1 cellular context compared by ENCODE assay signal in the genomic region with DNA sequence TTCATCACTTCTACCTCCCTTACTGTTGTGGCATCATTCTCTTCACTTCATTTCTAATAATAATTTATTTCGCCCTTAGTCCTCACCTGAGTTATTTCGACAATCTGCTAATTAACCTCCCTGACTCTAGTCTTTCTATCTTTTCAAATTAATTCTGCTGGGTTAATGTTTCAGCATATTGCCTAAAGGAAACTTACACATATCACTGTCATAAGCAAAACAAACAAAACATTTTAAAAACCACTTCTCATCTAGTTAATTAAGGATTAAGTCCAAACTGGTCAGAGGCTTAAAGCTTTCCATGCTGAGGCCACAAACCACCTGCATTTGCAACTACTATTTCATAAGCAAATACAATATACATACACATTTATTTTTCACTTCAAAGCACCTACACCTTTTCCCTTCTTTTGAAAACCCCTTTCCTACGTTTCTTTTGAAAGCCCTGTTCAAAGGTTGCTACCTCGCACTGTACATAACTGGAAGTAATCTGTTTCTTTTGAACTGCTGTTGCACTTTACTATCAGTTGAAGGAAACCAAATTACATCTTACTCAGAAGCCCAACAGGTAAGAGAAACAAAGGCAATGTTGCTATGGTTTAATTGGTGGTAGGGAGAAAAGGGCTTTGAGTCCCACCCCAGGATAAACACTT.
TF ChIP-seq lines count a peak whose summit lies in the region.

No MANE protein-coding gene starts in this region.

TF ChIP-seq in HepG2, 621 proteins besides CTCF, POLR2A, EP300 and RAD21 (continued from another document):
- TF ChIP-seq FOXP4 (CRISPR knock-in tag; IDR thresholded peaks at IDR 0.05): 0 out of 2 replicates have a peak, but pooled peaks have one; percentile 15
- peak; percentile 65; the same call in 1 of the 2 replicates for TF ChIP-seq HMG20A (CRISPR knock-in tag; IDR thresholded peaks at IDR 0.05; ENCODE audit: borderline replicate concordance)
- TF ChIP-seq, protein P1, sequence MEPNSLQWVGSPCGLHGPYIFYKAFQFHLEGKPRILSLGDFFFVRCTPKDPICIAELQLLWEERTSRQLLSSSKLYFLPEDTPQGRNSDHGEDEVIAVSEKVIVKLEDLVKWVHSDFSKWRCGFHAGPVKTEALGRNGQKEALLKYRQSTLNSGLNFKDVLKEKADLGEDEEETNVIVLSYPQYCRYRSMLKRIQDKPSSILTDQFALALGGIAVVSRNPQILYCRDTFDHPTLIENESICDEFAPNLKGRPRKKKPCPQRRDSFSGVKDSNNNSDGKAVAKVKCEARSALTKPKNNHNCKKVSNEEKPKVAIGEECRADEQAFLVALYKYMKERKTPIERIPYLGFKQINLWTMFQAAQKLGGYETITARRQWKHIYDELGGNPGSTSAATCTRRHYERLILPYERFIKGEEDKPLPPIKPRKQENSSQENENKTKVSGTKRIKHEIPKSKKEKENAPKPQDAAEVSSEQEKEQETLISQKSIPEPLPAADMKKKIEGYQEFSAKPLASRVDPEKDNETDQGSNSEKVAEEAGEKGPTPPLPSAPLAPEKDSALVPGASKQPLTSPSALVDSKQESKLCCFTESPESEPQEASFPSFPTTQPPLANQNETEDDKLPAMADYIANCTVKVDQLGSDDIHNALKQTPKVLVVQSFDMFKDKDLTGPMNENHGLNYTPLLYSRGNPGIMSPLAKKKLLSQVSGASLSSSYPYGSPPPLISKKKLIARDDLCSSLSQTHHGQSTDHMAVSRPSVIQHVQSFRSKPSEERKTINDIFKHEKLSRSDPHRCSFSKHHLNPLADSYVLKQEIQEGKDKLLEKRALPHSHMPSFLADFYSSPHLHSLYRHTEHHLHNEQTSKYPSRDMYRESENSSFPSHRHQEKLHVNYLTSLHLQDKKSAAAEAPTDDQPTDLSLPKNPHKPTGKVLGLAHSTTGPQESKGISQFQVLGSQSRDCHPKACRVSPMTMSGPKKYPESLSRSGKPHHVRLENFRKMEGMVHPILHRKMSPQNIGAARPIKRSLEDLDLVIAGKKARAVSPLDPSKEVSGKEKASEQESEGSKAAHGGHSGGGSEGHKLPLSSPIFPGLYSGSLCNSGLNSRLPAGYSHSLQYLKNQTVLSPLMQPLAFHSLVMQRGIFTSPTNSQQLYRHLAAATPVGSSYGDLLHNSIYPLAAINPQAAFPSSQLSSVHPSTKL (CRISPR knock-in tag; IDR thresholded peaks at IDR 0.05): peak; percentile 76; the same call in 1 of the 2 replicates
- peak; percentile 36 for TF ChIP-seq SAP130 (CRISPR knock-in tag; IDR thresholded peaks at IDR 0.05; ENCODE audit: low read depth)
- TF ChIP-seq TBX2 (CRISPR knock-in tag; IDR thresholded peaks at IDR 0.05; ENCODE audit: borderline replicate concordance): peak; percentile 12; the same call in 1 of the 2 replicates
- TF ChIP-seq ISL2 (CRISPR knock-in tag; IDR thresholded peaks at IDR 0.05): peak; percentile 88
